34 cellular contexts compared by ENCODE assay signal in the genomic region with DNA sequence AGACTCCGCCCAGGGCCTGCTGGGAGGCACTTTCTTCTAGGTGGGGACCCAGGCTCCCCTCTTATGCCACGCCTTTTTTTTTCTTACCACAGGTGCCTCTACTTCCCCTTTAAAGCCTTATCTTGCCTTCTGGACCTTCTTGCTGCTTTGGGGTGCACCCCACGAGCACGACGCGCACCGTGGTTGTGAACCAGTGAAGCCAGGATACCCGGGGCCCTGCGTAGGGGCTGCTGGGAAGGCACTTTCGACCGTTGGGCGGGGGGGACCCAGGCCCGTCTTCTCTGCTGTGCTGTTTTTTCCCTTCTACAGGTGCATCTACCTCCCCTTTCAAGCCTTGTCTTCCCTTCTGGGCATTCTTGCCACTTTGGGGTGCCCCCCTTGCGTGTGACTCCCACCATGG.
"Had no signal": no experiment of that assay in that cellular context is flagged by ENCODE, and none has a peak within 500 bp of the region (broad histone marks: within the 10 kb centered on the region; RNA-seq: fewer than 3 reads in every experiment).

No MANE protein-coding gene starts in this region.

- H3K9me3 ChIP-seq: MG63 had no signal

- H3K4me3 ChIP-seq: MG63 had no signal

- H3K27me3 ChIP-seq: MG63 had no signal

- H3K36me3 ChIP-seq: MG63 had no signal

- DNase-seq: Karpas-422, Kasumi-1, MG63, MM.1S, MV-4-11, NCI-H1048, NCI-H1092, NCI-H1092 treated with DMSO at 0.1 percent for 48 hours, NCI-H1105, NCI-H1105 treated with DMSO at 0.1 percent for 48 hours, NCI-H1417, NCI-H1417 treated with DMSO at 0.1 percent for 48 hours, NCI-H1436, NCI-H1436 treated with DMSO at 0.1 percent for 48 hours, NCI-H146, NCI-H1694, NCI-H1694 treated with DMSO at 0.1 percent for 48 hours, NCI-H187, NCI-H187 treated with DMSO at 0.1 percent for 48 hours, NCI-H1930, NCI-H2029, NCI-H2029 treated with DMSO at 0.1 percent for 48 hours, NCI-H2081, NCI-H2081 treated with DMSO at 0.1 percent for 48 hours, NCI-H2107, NCI-H2171, NCI-H2171 treated with DMSO at 0.1 percent for 48 hours, NCI-H2227 treated with DMSO at 0.1 percent for 48 hours, NCI-H226, NCI-H345, NCI-H446, NCI-H446 treated with DMSO at 0.1 percent for 48 hours, NCI-H510A had no signal

- H3K4me2 ChIP-seq: KMS-11 had no signal

- H3K27ac ChIP-seq: KMS-11 had no signal
